Comparison of ENCODE assay signal across 1 cellular context in the genomic region with DNA sequence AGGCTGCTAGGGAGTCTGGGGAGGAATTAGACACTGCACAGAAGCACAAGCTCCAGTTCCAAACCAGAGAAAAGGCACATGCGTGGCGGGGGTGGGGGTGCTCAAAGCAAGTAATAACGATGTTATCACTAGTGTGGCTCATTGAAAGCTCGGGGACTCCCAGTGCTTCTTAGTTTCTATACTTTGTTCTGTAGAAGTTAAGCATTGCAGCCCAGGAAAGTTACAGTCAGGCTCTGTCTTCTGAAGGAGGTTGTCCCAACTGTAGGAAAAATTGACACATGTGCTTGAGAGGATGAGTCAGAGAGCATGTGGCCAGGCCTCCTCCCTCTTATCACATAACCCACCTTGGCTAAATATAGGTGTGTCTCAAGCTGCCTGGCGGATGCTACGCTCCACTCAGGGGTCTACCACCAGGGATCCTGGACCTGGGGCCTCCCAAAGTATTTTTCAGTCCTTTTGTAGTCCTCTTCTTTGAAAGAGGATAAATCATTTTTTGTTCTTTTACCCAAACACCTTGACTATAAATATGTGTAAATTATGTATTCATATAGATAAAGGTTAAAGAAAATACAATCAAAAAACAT.
TF ChIP-seq lines count a peak whose summit lies in the region.

No MANE protein-coding gene starts in this region.

TF ChIP-seq in IMR-90, 13 proteins besides CTCF, POLR2A, EP300 and RAD21 (continued from another document):
- TF ChIP-seq RCOR1 (IDR thresholded peaks at IDR 0.05; ENCODE audit: insufficient replicate concordance, low read length) (no peak), NFE2L2 (IDR thresholded peaks at IDR 0.05; ENCODE audit: low read depth, low read length) (no peak), SMC3 (IDR thresholded peaks at IDR 0.05; ENCODE audit: low read depth, low read length) (no peak), FOS (IDR thresholded peaks at IDR 0.05; ENCODE audit: low read depth, low read length) (peak; percentile 49; the same call in 1 of the 2 replicates), MAZ (IDR thresholded peaks at IDR 0.05; ENCODE audit: borderline replicate concordance, low read depth, low read length) (no peak), RFX5 (IDR thresholded peaks at IDR 0.05; ENCODE audit: low read depth, low read length) (no peak), MAFK (IDR thresholded peaks at IDR 0.05; ENCODE audit: low read depth, low read length) (no peak)
- TF ChIP-seq, protein P1, sequence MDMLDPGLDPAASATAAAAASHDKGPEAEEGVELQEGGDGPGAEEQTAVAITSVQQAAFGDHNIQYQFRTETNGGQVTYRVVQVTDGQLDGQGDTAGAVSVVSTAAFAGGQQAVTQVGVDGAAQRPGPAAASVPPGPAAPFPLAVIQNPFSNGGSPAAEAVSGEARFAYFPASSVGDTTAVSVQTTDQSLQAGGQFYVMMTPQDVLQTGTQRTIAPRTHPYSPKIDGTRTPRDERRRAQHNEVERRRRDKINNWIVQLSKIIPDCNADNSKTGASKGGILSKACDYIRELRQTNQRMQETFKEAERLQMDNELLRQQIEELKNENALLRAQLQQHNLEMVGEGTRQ (IDR thresholded peaks at IDR 0.05; ENCODE audit: low read depth, low read length), result peak; percentile 62
